Comparison of ENCODE assay signal across 7 cellular contexts in genomic region chr2:215920244-215921100, GRCh38.
A peak's percentile ranks its signal among the peaks of the same experiment; 100 is the strongest.
DNase-seq lines count a peak whose midpoint lies in the region; TF ChIP-seq lines count a peak whose summit lies in the region.

No MANE protein-coding gene starts in this region.

- H3K27ac Mint-ChIP-seq in activated naive CD4-positive, alpha-beta T cell treated with anti-CD3 and anti-CD28 coated beads for 36 hours: no peak overlapping the region
- H3K27ac Mint-ChIP-seq in progenitor cell of endocrine pancreas: peak overlapping the region; percentile 62

- no peaks in the 10 kb centered on the region for H3K9me3 Mint-ChIP-seq in activated naive CD4-positive, alpha-beta T cell treated with anti-CD3 and anti-CD28 coated beads for 36 hours
- H3K9me3 Mint-ChIP-seq in progenitor cell of endocrine pancreas (ENCODE audit: low read depth): peaks cover 3% of the 10 kb centered on the region

- CTCF ChIA-PET in RWPE1 (lab: Yijun Ruan, JAX): interaction anchor here (0.6 to 1.6 kb wide), 4 partner anchors 11 to 253 kb away, joined by 3 to 6 read pairs (median 3); no protein-coding TSS in a partner anchor
- CTCF ChIA-PET in activated naive CD4-positive, alpha-beta T cell treated with anti-CD3 and anti-CD28 coated beads for 36 hours (lab: Charles Lee): interaction anchor here (0.6 to 2.0 kb wide), 7 partner anchors 11 to 746 kb away, joined by 3 to 8 read pairs (median 3); no protein-coding TSS in a partner anchor

- no peak overlapping the region for H3K4me3 ChIP-seq in H7 (ENCODE audit: insufficient read depth, low read depth, low read length)

- no peaks in the 10 kb centered on the region for H3K4me1 Mint-ChIP-seq in activated naive CD4-positive, alpha-beta T cell treated with anti-CD3 and anti-CD28 coated beads for 36 hours (ENCODE audit: low read depth)
- H3K4me1 Mint-ChIP-seq in progenitor cell of endocrine pancreas (ENCODE audit: low read depth): peaks cover 28% of the 10 kb centered on the region

- peak; percentile 57 for DNase-seq in H7
- peak; percentile 52 for DNase-seq in RWPE1 (ENCODE audit: low spot score)
- DNase-seq in activated naive CD4-positive, alpha-beta T cell treated with anti-CD3 and anti-CD28 coated beads for 36 hours: peak; percentile 80
- peak; percentile 43 to 89 (median 74) for DNase-seq in head of caudate nucleus
- peak; percentile 35 for DNase-seq in progenitor cell of endocrine pancreas (ENCODE audit: low spot score, unreplicated experiment)

- no peak overlapping the region for H3K4me3 Mint-ChIP-seq in activated naive CD4-positive, alpha-beta T cell treated with anti-CD3 and anti-CD28 coated beads for 36 hours
- H3K4me3 Mint-ChIP-seq in progenitor cell of endocrine pancreas (ENCODE audit: low read depth): no peak overlapping the region

- H3K36me3 ChIP-seq in H7 (replicated peaks; ENCODE audit: control insufficient read depth, insufficient read depth, low read length): no peaks in the 10 kb centered on the region

- POLR2A ChIA-PET in RWPE1 (lab: Yijun Ruan, JAX; ENCODE audit: low non-redundant PET): no interaction called here

- intact Hi-C loops in activated naive CD4-positive, alpha-beta T cell treated with anti-CD3 and anti-CD28 coated beads for 36 hours (cut with micrococcal nuclease): loop anchor here (1.0 kb wide), 1 partner anchor 466 kb away; no protein-coding TSS in a partner anchor
- intact Hi-C loops in head of caudate nucleus (cut with DNase I): no loop called here

- no peaks in the 10 kb centered on the region for H3K27me3 Mint-ChIP-seq in activated naive CD4-positive, alpha-beta T cell treated with anti-CD3 and anti-CD28 coated beads for 36 hours (ENCODE audit: low read depth)
- H3K27me3 Mint-ChIP-seq in progenitor cell of endocrine pancreas: no peaks in the 10 kb centered on the region

- H3K36me3 Mint-ChIP-seq in activated naive CD4-positive, alpha-beta T cell treated with anti-CD3 and anti-CD28 coated beads for 36 hours (ENCODE audit: low read depth): no peaks in the 10 kb centered on the region
- H3K36me3 Mint-ChIP-seq in progenitor cell of endocrine pancreas (ENCODE audit: insufficient read depth): peaks cover 2% of the 10 kb centered on the region

- no peaks in the 10 kb centered on the region for H3K27me3 ChIP-seq in H7 (ENCODE audit: control insufficient read depth, insufficient read depth, low read length)

- TF ChIP-seq CTCF in GM12872 (IDR thresholded peaks at IDR 0.05; ENCODE audit: insufficient read depth, low read depth, low read length) (peak; percentile 88), LNCAP (IDR thresholded peaks at IDR 0.05) (peak; percentile 84), RWPE1 (conservative IDR thresholded peaks at IDR 0.05; ENCODE audit: low read depth) (peak; percentile 85), progenitor cell of endocrine pancreas (IDR thresholded peaks at IDR 0.05; ENCODE audit: unreplicated experiment) (peak; percentile 91)

- H3K27ac ChIP-seq in RWPE1: no peak overlapping the region
